ENCODE assay signal across 8 cellular contexts in the genomic region with DNA sequence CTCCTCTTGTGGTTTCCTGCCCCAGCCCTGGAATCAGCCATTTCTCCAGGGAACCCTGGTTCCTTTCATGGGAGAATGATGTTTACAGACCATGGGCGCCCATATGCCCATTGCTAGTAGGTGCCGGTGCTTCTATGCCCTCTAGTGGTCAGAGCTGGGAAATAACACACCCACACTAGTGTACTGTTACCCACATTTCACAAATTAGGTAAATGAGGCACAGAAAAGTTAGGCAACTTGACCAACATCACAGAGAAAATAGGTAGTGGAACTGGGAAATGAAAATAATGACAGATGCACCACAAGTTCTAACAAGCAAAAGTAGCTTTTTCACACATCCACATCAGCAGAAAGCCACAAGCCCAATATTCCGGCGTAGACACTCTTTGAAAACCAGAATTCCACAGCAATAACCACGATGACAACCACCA. TPM values are rescaled to one million over a fixed set of nuclear protein-coding genes. Genes with fewer than 3 reads are reported as not detected.
DNase-seq lines count a peak whose midpoint lies in the region; ATAC-seq and TF ChIP-seq lines count a peak whose summit lies in the region.

No MANE protein-coding gene starts in this region.

- peak; percentile 96 for ATAC-seq in GM23338
- ATAC-seq in stimulated activated naive CD8-positive, alpha-beta T cell treated with anti-CD3 and anti-CD28 coated beads, Interleukin-15, amount 100 ng/mL, for 72 hours: peak; percentile 93
- ATAC-seq in GM21723 (IDR thresholded peaks at IDR 0.05; ENCODE audit: unreplicated experiment): no peak

- no peak overlapping the region for H3K4me3 ChIP-seq in GM23338
- no peak overlapping the region for H3K4me3 ChIP-seq in effector memory CD4-positive, alpha-beta T cell (ENCODE audit: insufficient read depth, low read depth, low read length, poor library complexity, severe bottlenecking)

- no peaks in the 10 kb centered on the region for H3F3A ChIP-seq in GM23338 (replicated peaks; ENCODE audit: low read depth)

- DNase-seq in Ammon's horn (ENCODE audit: low spot score) (peak; percentile 35), GM23338 (ENCODE audit: low spot score) (peak; percentile 87), NCI-H2227 treated with DMSO at 0.1 percent for 48 hours (lab: John Stamatoyannopoulos, UW) (peak; percentile 67), myocyte (ENCODE audit: low read depth) (peak; percentile 40)
- peak; percentile 77 for DNase-seq in activated CD4-positive, alpha-beta T cell treated with anti-CD3 and anti-CD28 coated beads for 48 hours
- DNase-seq in effector memory CD4-positive, alpha-beta T cell: peak; percentile 7 to 42 (median 25)
- DNase-seq in stimulated activated naive CD8-positive, alpha-beta T cell treated with anti-CD3 and anti-CD28 coated beads, Interleukin-15, amount 100 ng/mL, for 72 hours: peak; percentile 61 to 63

- no peak overlapping the region for H3K4me2 ChIP-seq in GM23338

- H2AFZ ChIP-seq in GM23338: no peak overlapping the region

- no peaks in the 10 kb centered on the region for H3K9me3 ChIP-seq in effector memory CD4-positive, alpha-beta T cell (ENCODE audit: control insufficient read depth, low read length)

- H3K4me1 ChIP-seq in GM23338 (ENCODE audit: insufficient read depth): no peaks in the 10 kb centered on the region
- no peaks in the 10 kb centered on the region for H3K4me1 ChIP-seq in effector memory CD4-positive, alpha-beta T cell (ENCODE audit: control insufficient read depth, insufficient read depth, low read length, poor library complexity, severe bottlenecking)

- no peaks in the 10 kb centered on the region for H3K27me3 ChIP-seq in GM23338 (ENCODE audit: insufficient read depth)
- H3K27me3 ChIP-seq in effector memory CD4-positive, alpha-beta T cell (replicated peaks; ENCODE audit: control insufficient read depth, insufficient read depth, low read length, poor library complexity, severe bottlenecking): no peaks in the 10 kb centered on the region

- peaks cover 4% of the 10 kb centered on the region; the same call in 1 of the 3 replicates for H3K4me1 Mint-ChIP-seq in GM23338
- peaks cover 6% of the 10 kb centered on the region for H3K4me1 Mint-ChIP-seq in stimulated activated naive CD8-positive, alpha-beta T cell treated with anti-CD3 and anti-CD28 coated beads, Interleukin-15, amount 100 ng/mL, for 72 hours

- H3K27ac ChIP-seq in GM23338 (ENCODE audit: low read depth): no peak overlapping the region
- H3K27ac ChIP-seq in effector memory CD4-positive, alpha-beta T cell (ENCODE audit: insufficient read depth, low read length, poor library complexity, severe bottlenecking): no peak overlapping the region

- H3K4me3 Mint-ChIP-seq in GM23338: no peak overlapping the region
- no peak overlapping the region for H3K4me3 Mint-ChIP-seq in stimulated activated naive CD8-positive, alpha-beta T cell treated with anti-CD3 and anti-CD28 coated beads, Interleukin-15, amount 100 ng/mL, for 72 hours

- no peaks in the 10 kb centered on the region for H3K36me3 ChIP-seq in GM23338 (ENCODE audit: insufficient read depth)
- no peaks in the 10 kb centered on the region for H3K36me3 ChIP-seq in effector memory CD4-positive, alpha-beta T cell (ENCODE audit: control insufficient read depth, insufficient read depth, low read length)

- TF ChIP-seq CTCF in GM23338 (conservative IDR thresholded peaks at IDR 0.05; ENCODE audit: low read depth in 2 of 2): peak; percentile 79 to 87

- H3K36me3 Mint-ChIP-seq in GM23338 (ENCODE audit: low read depth): no peaks in the 10 kb centered on the region

- H3K9me2 ChIP-seq in GM23338 (ENCODE audit: insufficient read depth): no peaks in the 10 kb centered on the region

- no peaks in the 10 kb centered on the region for H4K20me1 ChIP-seq in GM23338 (replicated peaks; ENCODE audit: insufficient read depth)

- H3K79me2 ChIP-seq in GM23338 (replicated peaks; ENCODE audit: insufficient read depth): no peaks in the 10 kb centered on the region

- H3K9me3 Mint-ChIP-seq in GM23338: no peaks in the 10 kb centered on the region
- H3K9me3 Mint-ChIP-seq in stimulated activated naive CD8-positive, alpha-beta T cell treated with anti-CD3 and anti-CD28 coated beads, Interleukin-15, amount 100 ng/mL, for 72 hours: no peaks in the 10 kb centered on the region

- no peak overlapping the region for H3K27ac Mint-ChIP-seq in GM23338
- H3K27ac Mint-ChIP-seq in stimulated activated naive CD8-positive, alpha-beta T cell treated with anti-CD3 and anti-CD28 coated beads, Interleukin-15, amount 100 ng/mL, for 72 hours: no peak overlapping the region

- H3K27me3 Mint-ChIP-seq in GM23338 (ENCODE audit: insufficient read depth, low read depth, poor library complexity): peaks cover 6% of the 10 kb centered on the region
- H3K27me3 Mint-ChIP-seq in stimulated activated naive CD8-positive, alpha-beta T cell treated with anti-CD3 and anti-CD28 coated beads, Interleukin-15, amount 100 ng/mL, for 72 hours: peaks cover 62% of the 10 kb centered on the region

TF ChIP-seq in GM23338, 12 proteins besides CTCF, POLR2A, EP300 and RAD21 (continues in another document):
- TF ChIP-seq STAT1 (IDR thresholded peaks at IDR 0.05; ENCODE audit: unreplicated experiment): no peak
- no peak for TF ChIP-seq POLR2AphosphoS5 (IDR thresholded peaks at IDR 0.05; ENCODE audit: low read depth)
- TF ChIP-seq REST (IDR thresholded peaks at IDR 0.05; ENCODE audit: unreplicated experiment): no peak
- TF ChIP-seq CREB1 (CRISPR knock-in tag; IDR thresholded peaks at IDR 0.05; ENCODE audit: low read depth): no peak
- TF ChIP-seq ZNF331 (CRISPR knock-in tag; IDR thresholded peaks at IDR 0.05; ENCODE audit: low read depth): no peak
- TF ChIP-seq NANOG (IDR thresholded peaks at IDR 0.05; ENCODE audit: borderline replicate concordance): no peak
- no peak for TF ChIP-seq ZNF114 (CRISPR knock-in tag; IDR thresholded peaks at IDR 0.05)
- no peak for TF ChIP-seq EZH2phosphoT487 (IDR thresholded peaks at IDR 0.05; ENCODE audit: unreplicated experiment)

RNA-seq across cellular contexts. Expression of gene CEACAM3, which starts 1.3 kb away (rescaled TPM):
- total RNA-seq in GM23338 (2014; rRNA removed; shearing (Covaris generic)): not detected in 2 replicates
- not detected in 2 replicates for polyA plus RNA-seq in GM23338 (2016; fragmentation: Nextera tagmentation; extraction: Ambion mirVana)
- total RNA-seq in myocyte: not detected in 2 replicates
- polyA plus RNA-seq in myocyte (2012): not detected

RNA-seq across cellular contexts. Expression of gene CEACAM6, which starts 39.7 kb away (rescaled TPM):
- total RNA-seq in GM23338 (2014; rRNA removed; shearing (Covaris generic)): not detected in 2 replicates
- polyA plus RNA-seq in GM23338 (2016; fragmentation: Nextera tagmentation; extraction: Ambion mirVana): not detected in 2 replicates
- total RNA-seq in myocyte: not detected in 2 replicates
- polyA plus RNA-seq in myocyte (2012): not detected

RNA-seq across cellular contexts. Expression of gene LYPD4, which starts 49.4 kb away (rescaled TPM):
- total RNA-seq in GM23338 (2014; rRNA removed; shearing (Covaris generic)): not detected in 2 replicates
- not detected in 2 replicates for polyA plus RNA-seq in GM23338 (2016; fragmentation: Nextera tagmentation; extraction: Ambion mirVana)
- not detected in 2 replicates for total RNA-seq in myocyte
- not detected for polyA plus RNA-seq in myocyte (2012)

RNA-seq across cellular contexts. Expression of gene DMRTC2, which starts 49.8 kb away (rescaled TPM):
- 0.21 TPM in 1 of 2 replicates, not detected in the other for total RNA-seq in GM23338 (2014; rRNA removed; shearing (Covaris generic))
- not detected in 2 replicates for polyA plus RNA-seq in GM23338 (2016; fragmentation: Nextera tagmentation; extraction: Ambion mirVana)
- total RNA-seq in myocyte: not detected in 2 replicates
- not detected for polyA plus RNA-seq in myocyte (2012)

Comparison
In these comparisons a context has a peak if more than half of its experiments do, and no peak if none do; other contexts are left out.
1. DNase-seq: peak in every context shown above with its lines; median percentile 87 in GM23338; 77 in activated CD4-positive, alpha-beta T cell treated with anti-CD3 and anti-CD28 coated beads for 48 hours; 67 in NCI-H2227 treated with DMSO at 0.1 percent for 48 hours; 62 in stimulated activated naive CD8-positive, alpha-beta T cell treated with anti-CD3 and anti-CD28 coated beads, Interleukin-15, amount 100 ng/mL, for 72 hours; 40 in myocyte; 35 in Ammon's horn; 25 in effector memory CD4-positive, alpha-beta T cell.